Comparison of ENCODE assay signal across 30 cellular contexts in the genomic region with DNA sequence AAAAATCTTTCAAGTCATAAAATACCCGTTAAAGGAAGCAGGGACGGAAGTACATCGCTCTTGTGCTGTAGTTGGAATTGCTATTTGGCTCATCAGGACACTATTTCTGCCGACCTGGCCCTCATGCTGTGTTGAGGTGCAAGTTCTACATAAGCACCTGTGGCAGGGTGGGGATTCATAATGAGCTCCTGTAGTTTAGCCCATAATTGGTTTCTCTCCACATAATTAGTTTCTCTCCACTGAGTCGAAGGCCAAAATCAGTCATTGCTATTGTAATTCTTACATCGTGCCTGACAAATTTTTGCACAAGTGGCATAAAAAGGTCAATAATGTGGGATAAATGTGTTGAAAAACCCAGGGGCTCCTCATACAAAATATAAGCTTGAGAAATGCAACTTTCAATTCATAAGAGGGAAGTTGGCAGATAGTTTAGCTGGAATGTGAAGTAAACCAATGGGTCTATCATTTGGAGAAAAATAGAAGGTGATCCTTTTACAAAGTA. TPM values are rescaled to one million over a fixed set of nuclear protein-coding genes. Genes with fewer than 3 reads are reported as not detected.
"Had no signal": no experiment of that assay in that cellular context is flagged by ENCODE, and none has a peak within 500 bp of the region (broad histone marks: within the 10 kb centered on the region; RNA-seq: fewer than 3 reads in every experiment).

No MANE protein-coding gene starts in this region.

- H3K27me3 ChIP-seq: ascending aorta, foreskin keratinocyte had no signal

- H3K9me3 ChIP-seq: ascending aorta, gastrocnemius medialis had no signal

- H3K4me1 ChIP-seq: ascending aorta, esophagus muscularis mucosa, foreskin keratinocyte, gastrocnemius medialis, heart left ventricle had no signal

- H3K4me3 ChIP-seq: ascending aorta, esophagus muscularis mucosa, gastrocnemius medialis, heart left ventricle had no signal

- FAIRE-seq: bronchial epithelial cell, colon had no signal

- H3K27ac ChIP-seq: ascending aorta, esophagus muscularis mucosa, foreskin keratinocyte, gastrocnemius medialis, heart left ventricle, WERI-Rb-1 had no signal

- ATAC-seq: effector memory CD8-positive, alpha-beta T cell; gastrocnemius medialis; heart left ventricle; T-helper 17 cell had no signal

- DNase-seq: activated B cell treated with CpG ODN at 0.5 μM for 24 hours; activated CD4-positive, alpha-beta memory T cell treated with anti-CD3 and anti-CD28 coated beads, Interleukin-2, amount 10 ng/mL, durations not matched to agents 7 days and 5 days; activated CD4-positive, alpha-beta T cell treated with anti-CD3 and anti-CD28 coated beads, Interleukin-2, amount 10 ng/mL, durations not matched to agents 24 days and 14 days; activated CD8-positive, alpha-beta memory T cell treated with anti-CD3 and anti-CD28 coated beads, Interleukin-2, amount 50 U/mL, for 48 hours; activated gamma-delta T cell; activated naive CD4-positive, alpha-beta T cell; activated naive CD4-positive, alpha-beta T cell treated with anti-CD3 and anti-CD28 coated beads, Interleukin-2, amount 10 ng/mL, durations not matched to agents 7 days and 5 days; activated naive CD8-positive, alpha-beta T cell treated with anti-CD3 and anti-CD28 coated beads, Interleukin-2, amount 10 ng/mL, durations not matched to agents 7 days and 5 days; activated T-cell treated with anti-CD3 and anti-CD28 coated beads for 4 hours; activated T-cell treated with anti-CD3 and anti-CD28 coated beads, Interleukin-2, amount 50 U/mL, for 24 hours; cortex of kidney; dermis blood vessel endothelial cell; effector CD4-positive, alpha-beta T cell; effector memory CD8-positive, alpha-beta T cell; erythroblast; gastrocnemius medialis; glutamatergic neuron; heart left ventricle; T-helper 17 cell; T1000; WERI-Rb-1 had no signal

- H3K36me3 ChIP-seq: ascending aorta, esophagus muscularis mucosa, gastrocnemius medialis, heart left ventricle, WERI-Rb-1 had no signal

RNA-seq across cellular contexts. Expression of gene ISX, which starts 14.9 kb away (rescaled TPM):
- total RNA-seq: activated B cell treated with CpG ODN at 0.5 μM for 24 hours; activated CD4-positive, alpha-beta memory T cell treated with anti-CD3 and anti-CD28 coated beads, Interleukin-2, amount 10 ng/mL, durations not matched to agents 7 days and 5 days; activated CD4-positive, alpha-beta T cell treated with anti-CD3 and anti-CD28 coated beads, Interleukin-2, amount 10 ng/mL, durations not matched to agents 24 days and 14 days; activated naive CD4-positive, alpha-beta T cell treated with anti-CD3 and anti-CD28 coated beads, Interleukin-2, amount 50 U/mL, for 72 hours; activated naive CD8-positive, alpha-beta T cell treated with anti-CD3 and anti-CD28 coated beads, Interleukin-2, amount 10 ng/mL, durations not matched to agents 7 days and 5 days; activated T-cell treated with anti-CD3 and anti-CD28 coated beads, Interleukin-2, amount 50 U/mL, for 72 hours; ascending aorta; bronchial epithelial cell; cardiac septum; chondrocyte; dermis blood vessel endothelial cell; esophagus muscularis mucosa; foreskin keratinocyte; heart left ventricle; T-helper 17 cell had no signal
- polyA plus RNA-seq: foreskin keratinocyte, heart left ventricle had no signal
